Comparison of ENCODE assay signal across 28 cellular contexts in the genomic region with DNA sequence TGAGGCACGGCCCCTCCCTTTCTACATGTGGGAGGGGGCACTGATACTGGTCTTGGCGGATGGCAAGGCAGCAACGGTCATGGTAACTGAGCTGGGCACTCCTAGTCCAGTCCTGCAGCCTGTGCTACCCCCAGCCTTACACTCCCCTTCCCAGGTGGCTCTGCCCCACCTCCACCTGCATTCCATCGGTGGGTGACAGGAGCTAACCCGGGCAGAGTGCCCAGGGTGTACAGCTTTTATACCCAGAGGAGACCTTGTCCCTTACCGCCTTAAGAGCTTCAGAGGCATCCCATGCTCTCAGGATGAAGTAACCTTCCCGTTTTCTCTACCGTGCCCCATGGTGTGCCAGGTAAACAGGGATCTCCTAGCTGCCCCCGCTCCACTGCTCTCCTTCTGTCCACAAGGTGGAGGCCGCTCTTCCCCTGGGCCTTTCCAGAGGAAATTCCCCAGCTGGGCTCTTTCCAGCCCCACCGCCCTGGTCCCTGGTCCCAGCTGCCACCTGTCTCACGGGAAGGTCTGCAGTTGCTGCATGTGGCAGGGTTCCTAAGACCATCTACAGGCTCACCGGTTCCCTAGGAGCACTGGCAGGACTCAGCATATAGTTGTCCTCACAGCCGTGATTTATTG. TPM values are rescaled to one million over a fixed set of nuclear protein-coding genes. Genes with fewer than 3 reads are reported as not detected.
DNase-seq lines count a peak whose midpoint lies in the region; ATAC-seq and TF ChIP-seq lines count a peak whose summit lies in the region.
"Had no signal": no experiment of that assay in that cellular context is flagged by ENCODE, and none has a peak within 500 bp of the region (broad histone marks: within the 10 kb centered on the region; RNA-seq: fewer than 3 reads in every experiment).

No MANE protein-coding gene starts in this region.

- in situ Hi-C loops in gastrocnemius medialis (cut with MboI; ENCODE audit: low sequenced_read_pairs in 4 of 4) = no loop called here

- H3K4me3 ChIP-seq in lower lobe of right lung = no peak overlapping the region
- H3K4me3 ChIP-seq in thyroid gland (replicated peaks in 1 of 3) = no peak overlapping the region
- no peak overlapping the region for H3K4me3 ChIP-seq in gastrocnemius medialis
- H3K4me3 ChIP-seq: breast epithelium, colonic mucosa, esophagus squamous epithelium, lung, tibial artery had no signal

- peaks cover 19% of the 10 kb centered on the region for H3K36me3 ChIP-seq in lower lobe of right lung
- H3K36me3 ChIP-seq in thyroid gland = no peaks in the 10 kb centered on the region
- H3K36me3 ChIP-seq in gastrocnemius medialis = peaks cover 0 to 5% of the 10 kb centered on the region in 2 donors
- H3K36me3 ChIP-seq: breast epithelium, colonic mucosa had no signal

- no peak overlapping the region for H3K27ac ChIP-seq in lower lobe of right lung
- H3K27ac ChIP-seq in thyroid gland = no peak overlapping the region
- no peak overlapping the region for H3K27ac ChIP-seq in gastrocnemius medialis
- H3K27ac ChIP-seq: breast epithelium, colonic mucosa, esophagus squamous epithelium, tibial artery, WERI-Rb-1 had no signal

- WGBS in thyroid gland, 2 donors = 56% methylated on average over 13 to 14 of the region's 14 CpGs

- TF ChIP-seq POLR2A in thyroid gland (IDR thresholded peaks at IDR 0.05) (no peak), gastrocnemius medialis (IDR thresholded peaks at IDR 0.05) (no peak)

- H3K9me3 ChIP-seq in lower lobe of right lung (no peaks in the 10 kb centered on the region), thyroid gland (no peaks in the 10 kb centered on the region), gastrocnemius medialis (no peaks in the 10 kb centered on the region)
- H3K9me3 ChIP-seq: breast epithelium, colonic mucosa, esophagus squamous epithelium, tibial artery had no signal

- H3K4me1 ChIP-seq in lower lobe of right lung (no peaks in the 10 kb centered on the region), thyroid gland (peaks cover 0 to 6% of the 10 kb centered on the region in 2 donors), gastrocnemius medialis (no peaks in the 10 kb centered on the region)
- H3K4me1 ChIP-seq: breast epithelium, colonic mucosa, esophagus squamous epithelium, tibial artery had no signal

- H3K27me3 ChIP-seq in lower lobe of right lung (ENCODE audit: low read depth) (no peaks in the 10 kb centered on the region), thyroid gland (no peaks in the 10 kb centered on the region), gastrocnemius medialis (no peaks in the 10 kb centered on the region)
- H3K27me3 ChIP-seq: breast epithelium, colonic mucosa, esophagus squamous epithelium, tibial artery had no signal

- intact Hi-C loops in lower lobe of right lung (cut with DNase I) (no loop called here), thyroid gland (cut with DNase I) (no loop called here), gastrocnemius medialis (cut with DNase I; ENCODE audit: low total_unique reads) (no loop called here)

- DNase-seq in NCI-H1092 treated with DMSO at 0.1 percent for 48 hours (lab: John Stamatoyannopoulos, UW) (peak; percentile 5), NCI-H1092 (lab: John Stamatoyannopoulos, UW) (no peak), SHP77 treated with DMSO at 0.1 percent for 48 hours (lab: John Stamatoyannopoulos, UW) (peak; percentile 79), lower lobe of right lung (no peak), thyroid gland (peak; percentile 84 to 91), GM20000 (ENCODE audit: low spot score) (no peak), glomerular visceral epithelial cell (ENCODE audit: extremely low spot score) (no peak), gastrocnemius medialis (no peak)
- DNase-seq: 8988T; activated CD4-positive, alpha-beta T cell treated with anti-CD3 and anti-CD28 coated beads, Interleukin-2, amount 10 ng/mL, durations not matched to agents 7 days and 5 days; activated naive CD4-positive, alpha-beta T cell treated with anti-CD3 and anti-CD28 coated beads for 36 hours; activated T-cell treated with anti-CD3 and anti-CD28 coated beads, Interleukin-2, amount 50 U/mL, for 48 hours; amniotic stem cell; CD4-positive, alpha-beta memory T cell; colonic mucosa; esophagus squamous epithelium; islet precursor cell; KG1; NCI-H1694 treated with DMSO at 0.1 percent for 48 hours; NCI-H226; nucleus accumbens; stimulated activated CD4-positive, alpha-beta T cell treated with anti-CD3 and anti-CD28 coated beads, Interleukin-4, amount 100 ng/mL, for 4 hours; stimulated activated naive CD8-positive, alpha-beta T cell treated with anti-CD3 and anti-CD28 coated beads, Interleukin-15, Interleukin-2, amounts not matched to agents 100 U/mL and 50 U/mL, for 24 hours; T-helper 9 cell; tibial artery; WERI-Rb-1 had no signal

- ATAC-seq in lower lobe of right lung (peak; percentile 43 to 76), gastrocnemius medialis (no peak)
- ATAC-seq: stimulated activated naive CD8-positive, alpha-beta T cell treated with anti-CD3 and anti-CD28 coated beads, Interleukin-15, Interleukin-2, amounts not matched to agents 100 U/mL and 50 U/mL, for 24 hours had no signal

- TF ChIP-seq CTCF in lower lobe of right lung (IDR thresholded peaks at IDR 0.05) = no peak
- TF ChIP-seq CTCF in thyroid gland (IDR thresholded peaks at IDR 0.05) = no peak
- no peak for TF ChIP-seq CTCF in GM20000 (IDR thresholded peaks at IDR 0.05; ENCODE audit: extremely low read depth, missing control alignments)
- TF ChIP-seq CTCF in gastrocnemius medialis (IDR thresholded peaks at IDR 0.05 in 4 of 5, conservative IDR thresholded peaks at IDR 0.05 in 1 of 5) = no peak

RNA-seq across cellular contexts. Expression of a gene that starts 20.5 kb away (rescaled TPM):
- total RNA-seq in lower lobe of right lung = 7.3 TPM
- 10 to 100 TPM in 1 of 4 donors, 1 to 10 TPM in 3; 3.8 to 11.1 (median 7.7) TPM for total RNA-seq in thyroid gland
- 1 to 10 TPM in 3 of 4 donors, under 1 TPM in 1; 0.75 to 2.0 (median 1.6) TPM for total RNA-seq in gastrocnemius medialis

RNA-seq across cellular contexts. Expression of a gene that starts 25.0 kb away (rescaled TPM):
- total RNA-seq in lower lobe of right lung = 16.2 TPM
- 10 to 100 TPM in 2 of 4 donors, 1 to 10 TPM in 2; 8.3 to 16.0 (median 10.1) TPM for total RNA-seq in thyroid gland
- 10 to 100 TPM; 11.6 to 34.7 (median 28.7) TPM for total RNA-seq in gastrocnemius medialis

RNA-seq across cellular contexts. Expression of a gene that starts 51.3 kb away (rescaled TPM):
- total RNA-seq in lower lobe of right lung = 21.7 TPM
- 10 to 100 TPM; 14.8 to 24.0 (median 20.1) TPM for total RNA-seq in thyroid gland
- total RNA-seq in gastrocnemius medialis = 10 to 100 TPM in 1 of 4 donors, 1 to 10 TPM in 3; 6.0 to 11.8 (median 8.8) TPM

Comparison
In these comparisons a context has a peak if more than half of its experiments do, and no peak if none do; other contexts are left out.
1. DNase-seq: peak in NCI-H1092 treated with DMSO at 0.1 percent for 48 hours (single experiment), SHP77 treated with DMSO at 0.1 percent for 48 hours (single experiment) and thyroid gland (2 of 2); none in NCI-H1092 (single experiment), lower lobe of right lung (single experiment), GM20000 (single experiment), glomerular visceral epithelial cell (single experiment) and gastrocnemius medialis (0 of 2).
2. ATAC-seq: peak in lower lobe of right lung (2 of 2); none in gastrocnemius medialis (0 of 2).